In genomic region chr20:47332381-47333206, GRCh38 we compare ENCODE assay signal across 9 cellular contexts. TPM values are rescaled to one million over a fixed set of nuclear protein-coding genes. Genes with fewer than 3 reads are reported as not detected.
A peak's percentile ranks its signal among the peaks of the same experiment; 100 is the strongest.
DNase-seq lines count a peak whose midpoint lies in the region; ATAC-seq, FAIRE-seq and TF ChIP-seq lines count a peak whose summit lies in the region.
"Had no signal": no experiment of that assay in that cellular context is flagged by ENCODE, and none has a peak within 500 bp of the region (broad histone marks: within the 10 kb centered on the region; RNA-seq: fewer than 3 reads in every experiment).

No MANE protein-coding gene starts in this region.

- peak overlapping the region; percentile 43 for H3K4ac ChIP-seq in trophoblast cell (ENCODE audit: low read depth, low read length)

- H3K36me3 ChIP-seq in RWPE2 (ENCODE audit: low read depth) (peaks cover 73% of the 10 kb centered on the region), endothelial cell of umbilical vein (ENCODE audit: control insufficient read depth in 2 of 2, extremely low read depth in 1 of 2, insufficient read depth in 2 of 2, low read length in 2 of 2) (peaks cover 7 to 9% of the 10 kb centered on the region in 2 experiments), trophoblast cell (ENCODE audit: control insufficient read depth in 1 of 2, insufficient read depth in 2 of 2, low read length in 2 of 2) (peaks cover 2 to 6% of the 10 kb centered on the region in 2 experiments)

- TF ChIP-seq POLR2A in endothelial cell of umbilical vein (IDR thresholded peaks at IDR 0.05; ENCODE audit: low read depth, low read length) (no peak), H54 (IDR thresholded peaks at IDR 0.05; ENCODE audit: low read depth, low read length) (no peak), GM18505 (IDR thresholded peaks at IDR 0.05; ENCODE audit: borderline replicate concordance, extremely low read depth, insufficient read depth, insufficient read length) (no peak)

- ATAC-seq in RWPE2 (ENCODE audit: low read depth), result no peak
- ATAC-seq in GM18505 (IDR thresholded peaks at IDR 0.05; ENCODE audit: unreplicated experiment), result no peak
- no peak for ATAC-seq in GM21515 (IDR thresholded peaks at IDR 0.05; ENCODE audit: unreplicated experiment)

- no peak overlapping the region for H3K23ac ChIP-seq in trophoblast cell (ENCODE audit: low read length)

- H3K18ac ChIP-seq in trophoblast cell (ENCODE audit: low read length), result no peak overlapping the region

- no peaks in the 10 kb centered on the region for H4K20me1 ChIP-seq in endothelial cell of umbilical vein (replicated peaks; ENCODE audit: control insufficient read depth, extremely low read depth, insufficient read depth, low read length)

- H3K27ac ChIP-seq in C4-2B, result peak overlapping the region; percentile 40; the same call in 1 of the 2 replicates
- peak overlapping the region; percentile 100 for H3K27ac ChIP-seq in RWPE2 (ENCODE audit: poor library complexity, severe bottlenecking)
- H3K27ac ChIP-seq in endothelial cell of umbilical vein (ENCODE audit: insufficient read depth, low read depth, low read length), result peak overlapping the region; percentile 56
- H3K27ac ChIP-seq in trophoblast cell (ENCODE audit: low read depth, low read length), result no peak overlapping the region

- dilution Hi-C loops in endothelial cell of umbilical vein (cut with MboI; ENCODE audit: extremely low pct_ligation_motif_present, low sequenced_read_pairs), result loop anchor here (10.0 kb wide), 1 partner anchor 58 kb away; no protein-coding TSS in a partner anchor

- H4K12ac ChIP-seq in trophoblast cell (ENCODE audit: low read depth, low read length), result no peak overlapping the region

- H3K9me3 ChIP-seq in RWPE2 (ENCODE audit: severe bottlenecking) (no peaks in the 10 kb centered on the region), endothelial cell of umbilical vein (replicated peaks; ENCODE audit: control insufficient read depth, insufficient read depth, low read length) (no peaks in the 10 kb centered on the region), trophoblast cell (ENCODE audit: insufficient read depth, low read depth, low read length) (no peaks in the 10 kb centered on the region)

- H4K91ac ChIP-seq in trophoblast cell (ENCODE audit: low read depth, low read length), result peak overlapping the region; percentile 63

- H3K79me1 ChIP-seq in trophoblast cell (ENCODE audit: low read length), result peaks cover 21% of the 10 kb centered on the region

- H3K27me3 ChIP-seq in RWPE2 (ENCODE audit: insufficient read depth, poor library complexity, severe bottlenecking), result no peaks in the 10 kb centered on the region
- H3K27me3 ChIP-seq in endothelial cell of umbilical vein (ENCODE audit: control insufficient read depth in 2 of 2, insufficient read depth in 2 of 2, low read length in 2 of 2), result no peaks in the 10 kb centered on the region
- no peaks in the 10 kb centered on the region for H3K27me3 ChIP-seq in trophoblast cell (ENCODE audit: insufficient read depth, low read length)

- H2AK5ac ChIP-seq in trophoblast cell (ENCODE audit: low read length), result peak overlapping the region; percentile 13

- TF ChIP-seq CTCF in C4-2B (conservative IDR thresholded peaks at IDR 0.05) (no peak), RWPE2 (IDR thresholded peaks at IDR 0.05; ENCODE audit: poor library complexity, severe bottlenecking) (no peak), endothelial cell of umbilical vein (IDR thresholded peaks at IDR 0.05; ENCODE audit: extremely low read depth in 1 of 2, insufficient read depth in 1 of 2, low read depth in 1 of 2, low read length in 2 of 2) (no peak)

- peaks cover 70% of the 10 kb centered on the region for H3K79me2 ChIP-seq in endothelial cell of umbilical vein (ENCODE audit: control insufficient read depth, insufficient read depth, low read length)
- peaks cover 12% of the 10 kb centered on the region for H3K79me2 ChIP-seq in trophoblast cell (ENCODE audit: control insufficient read depth, insufficient read depth, low read length, poor library complexity)

- H3K14ac ChIP-seq in trophoblast cell (ENCODE audit: low read length), result peak overlapping the region; percentile 4

- FAIRE-seq in endothelial cell of umbilical vein (lab: Jason Lieb, UNC) (no peak), H54 (lab: Jason Lieb, UNC) (no peak)

- peaks cover 68% of the 10 kb centered on the region for H3K4me1 ChIP-seq in RWPE2 (ENCODE audit: insufficient read depth, poor library complexity, severe bottlenecking)
- H3K4me1 ChIP-seq in endothelial cell of umbilical vein (ENCODE audit: control insufficient read depth, extremely low read depth, insufficient read depth, low read length), result peaks cover 61% of the 10 kb centered on the region
- peaks cover 25 to 27% of the 10 kb centered on the region in 2 experiments for H3K4me1 ChIP-seq in trophoblast cell (ENCODE audit: control insufficient read depth in 1 of 2, insufficient read depth in 2 of 2, low read length in 2 of 2)

- H3K4me3 ChIP-seq in RWPE2 (ENCODE audit: severe bottlenecking) (no peak overlapping the region), endothelial cell of umbilical vein (replicated peaks in 1 of 3; ENCODE audit: insufficient read depth in 1 of 3, low read depth in 1 of 3, low read length in 3 of 3) (no peak overlapping the region), trophoblast cell (ENCODE audit: low read depth, low read length) (no peak overlapping the region)

- H2BK12ac ChIP-seq in trophoblast cell (ENCODE audit: low read length), result peak overlapping the region; percentile 37

- H3K9me1 ChIP-seq in endothelial cell of umbilical vein (replicated peaks; ENCODE audit: control insufficient read depth, extremely low read depth, insufficient read depth, low read length), result no peaks in the 10 kb centered on the region

- H2AFZ ChIP-seq in endothelial cell of umbilical vein (ENCODE audit: low read depth, low read length), result no peak overlapping the region
- no peak overlapping the region for H2AFZ ChIP-seq in trophoblast cell (ENCODE audit: insufficient read depth, low read length, poor library complexity)

- H3K4me2 ChIP-seq in endothelial cell of umbilical vein (ENCODE audit: insufficient read depth, low read length), result no peak overlapping the region
- H3K4me2 ChIP-seq in trophoblast cell (ENCODE audit: low read length), result no peak overlapping the region

- peak overlapping the region; percentile 47 for H2BK120ac ChIP-seq in trophoblast cell (ENCODE audit: insufficient read depth, low read length, poor library complexity)

- POLR2A ChIA-PET in endothelial cell of umbilical vein (lab: Charles Lee), result interaction anchor here (1.7 kb wide), 1 partner anchor 24 kb away, joined by 8 read pairs; the partner anchor contains the start of gene ZMYND8

- intact Hi-C loops in endothelial cell of umbilical vein (cut with micrococcal nuclease), result no loop called here

- no peak overlapping the region for H2BK5ac ChIP-seq in trophoblast cell (ENCODE audit: low read depth, low read length, poor library complexity)

- H3K9ac ChIP-seq in endothelial cell of umbilical vein (replicated peaks; ENCODE audit: extremely low read depth, insufficient read depth, low read length), result peak overlapping the region; percentile 22
- H3K9ac ChIP-seq in trophoblast cell (ENCODE audit: low read length), result no peak overlapping the region

- WGBS in trophoblast cell (ENCODE audit: extremely low coverage, insufficient coverage, insufficient read length), result no CpG with 5 or more reads among the region's 8 CpGs

- CTCF ChIA-PET in endothelial cell of umbilical vein (lab: Charles Lee), result interaction anchor here (2.5 to 3.1 kb wide), 3 partner anchors 25 to 60 kb away, joined by 6 to 20 read pairs (median 12); no protein-coding TSS in a partner anchor

- no peak for DNase-seq in RWPE2 (ENCODE audit: low spot score)
- DNase-seq in endothelial cell of umbilical vein (ENCODE audit: low read depth, low spot score), result no peak
- no peak for DNase-seq in trophoblast cell
- no peak for DNase-seq in H54 (ENCODE audit: insufficient read length, low spot score)
- DNase-seq in NK-92 (lab: John Stamatoyannopoulos, UW; ENCODE audit: unreplicated experiment), result no peak
- DNase-seq: COR-L47 had no signal

- no peak overlapping the region for H4K8ac ChIP-seq in trophoblast cell (ENCODE audit: low read depth, low read length)

- no TSS peak for BruUV-seq in endothelial cell of umbilical vein (replicated peaks; lab: Mats Ljungman, UMichigan)

TF ChIP-seq in endothelial cell of umbilical vein, 7 proteins besides CTCF, POLR2A, EP300 and RAD21:
- TF ChIP-seq MAX (IDR thresholded peaks at IDR 0.05; ENCODE audit: insufficient read depth, insufficient read length), result no peak

RNA-seq across cellular contexts. Expression of gene ZMYND8, which starts 23.9 kb away (rescaled TPM):
- 75.2 and 76.3 TPM in 2 replicates for total RNA-seq in endothelial cell of umbilical vein
- polyA plus RNA-seq in endothelial cell of umbilical vein, result 26.4 and 30.6 TPM in 2 replicates
- 31.6 and 33.3 TPM in 2 replicates for polyA plus RNA-seq in endothelial cell of umbilical vein (2011; cell fraction: cytosol; rRNA removed)
- polyA plus RNA-seq in endothelial cell of umbilical vein (2011; cell fraction: nucleus; rRNA removed), result 107 and 122 TPM in 2 replicates
- polyA plus RNA-seq in endothelial cell of umbilical vein (2012), result 55.4 and 56.4 TPM in 2 replicates
- polyA minus RNA-seq in endothelial cell of umbilical vein, result 47.8 and 61.9 TPM in 2 replicates
- 6.9 TPM for polyA minus RNA-seq in endothelial cell of umbilical vein (2011; cell fraction: cytosol; rRNA and poly(A)+ RNA removed)
- 82.0 and 106 TPM in 2 replicates for polyA minus RNA-seq in endothelial cell of umbilical vein (2011; cell fraction: nucleus; rRNA and poly(A)+ RNA removed)
- polyA plus RNA-seq in trophoblast cell (2013), result 44.5 and 45.1 TPM in 2 replicates
